30 cellular contexts compared by ENCODE assay signal in the genomic region with DNA sequence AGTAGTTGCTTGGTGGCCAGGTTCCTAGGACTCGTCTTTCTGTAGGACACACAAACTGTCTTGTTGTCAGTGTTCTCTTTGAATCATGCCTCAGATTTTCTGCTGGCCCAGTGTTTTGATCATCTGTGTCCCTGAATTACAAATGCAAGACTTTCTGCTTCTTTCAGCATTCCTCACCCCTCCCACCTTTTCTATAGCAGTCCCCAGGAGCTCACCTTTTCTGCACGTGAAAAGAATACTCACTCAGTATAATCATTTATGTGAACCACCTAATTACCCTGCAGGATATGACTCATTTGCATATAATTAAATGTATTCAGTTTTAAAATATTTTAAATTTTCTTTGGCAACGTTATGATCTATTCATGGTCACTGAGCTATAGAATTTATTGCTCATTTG.
"Had no signal": no experiment of that assay in that cellular context is flagged by ENCODE, and none has a peak within 500 bp of the region (broad histone marks: within the 10 kb centered on the region; RNA-seq: fewer than 3 reads in every experiment).

No MANE protein-coding gene starts in this region.

- H3K4me3 Mint-ChIP-seq: dendritic cell treated with granulocyte-macrophage colony-stimulating factor and Interleukin-4, amounts not matched to agents 40 ng/mL and 50 ng/mL, for 4 days; endodermal cell; memory B cell; mesothelial cell of epicardium; naive B cell; natural killer cell treated with Interleukin-12 subunit alpha and Interleukin-12 subunit beta and Interleukin-15 and Interleukin-18, amount 100 ng/mL, for 72 hours; neural crest cell; stimulated activated naive B cell treated with anti-CD40 and anti-IgM and Interleukin-4, amounts not matched to agents 10 μg/mL and 1 μg/mL and 100 μg/mL, for 72 hours; stimulated activated naive CD8-positive, alpha-beta T cell treated with anti-CD3 and anti-CD28 coated beads, Interleukin-15, amount 100 ng/mL, for 72 hours had no signal

- H3K36me3 Mint-ChIP-seq: memory B cell; mesothelial cell of epicardium; naive B cell; natural killer cell treated with Interleukin-12 subunit alpha and Interleukin-12 subunit beta and Interleukin-15 and Interleukin-18, amount 100 ng/mL, for 72 hours; stimulated activated naive B cell treated with anti-CD40 and anti-IgM and Interleukin-4, amounts not matched to agents 10 μg/mL and 1 μg/mL and 100 μg/mL, for 72 hours had no signal

- ATAC-seq: esophagus mucosa; gastrocnemius medialis; left lobe of liver; mucosa of descending colon; natural killer cell treated with Interleukin-12 subunit alpha and Interleukin-12 subunit beta and Interleukin-15 and Interleukin-18, amount 100 ng/mL, for 72 hours; pancreas; right lobe of liver; stimulated activated naive B cell treated with anti-CD40 and anti-IgM and Interleukin-4, amounts not matched to agents 10 μg/mL and 1 μg/mL and 100 μg/mL, for 72 hours; stimulated activated naive CD8-positive, alpha-beta T cell treated with anti-CD3 and anti-CD28 coated beads, Interleukin-15, amount 100 ng/mL, for 72 hours; upper lobe of right lung had no signal

- H3K4me3 ChIP-seq: gastrocnemius medialis, lung, mucosa of descending colon, pancreas, right lobe of liver, suprapubic skin, transverse colon, upper lobe of right lung, uterus had no signal

- H3K27ac ChIP-seq: epithelial cell of prostate, gastrocnemius medialis, neutrophil, pancreas, right lobe of liver, suprapubic skin, transverse colon, upper lobe of right lung, uterus had no signal

- H3K27ac Mint-ChIP-seq: dendritic cell treated with granulocyte-macrophage colony-stimulating factor and Interleukin-4, amounts not matched to agents 40 ng/mL and 50 ng/mL, for 4 days; endodermal cell; memory B cell; mesothelial cell of epicardium; naive B cell; natural killer cell treated with Interleukin-12 subunit alpha and Interleukin-12 subunit beta and Interleukin-15 and Interleukin-18, amount 100 ng/mL, for 72 hours; progenitor cell of endocrine pancreas; stimulated activated naive B cell treated with anti-CD40 and anti-IgM and Interleukin-4, amounts not matched to agents 10 μg/mL and 1 μg/mL and 100 μg/mL, for 72 hours; stimulated activated naive CD8-positive, alpha-beta T cell treated with anti-CD3 and anti-CD28 coated beads, Interleukin-15, amount 100 ng/mL, for 72 hours had no signal

- H3K27me3 Mint-ChIP-seq: dendritic cell treated with granulocyte-macrophage colony-stimulating factor and Interleukin-4, amounts not matched to agents 40 ng/mL and 50 ng/mL, for 4 days; memory B cell; natural killer cell treated with Interleukin-12 subunit alpha and Interleukin-12 subunit beta and Interleukin-15 and Interleukin-18, amount 100 ng/mL, for 72 hours; progenitor cell of endocrine pancreas; stimulated activated naive B cell treated with anti-CD40 and anti-IgM and Interleukin-4, amounts not matched to agents 10 μg/mL and 1 μg/mL and 100 μg/mL, for 72 hours; stimulated activated naive CD8-positive, alpha-beta T cell treated with anti-CD3 and anti-CD28 coated beads, Interleukin-15, amount 100 ng/mL, for 72 hours had no signal

- H3K27me3 ChIP-seq: gastrocnemius medialis, neutrophil, pancreas, right lobe of liver, suprapubic skin, transverse colon, upper lobe of right lung, uterus had no signal

- H3K4me1 Mint-ChIP-seq: memory B cell; mesothelial cell of epicardium; naive B cell; stimulated activated naive B cell treated with anti-CD40 and anti-IgM and Interleukin-4, amounts not matched to agents 10 μg/mL and 1 μg/mL and 100 μg/mL, for 72 hours; stimulated activated naive CD8-positive, alpha-beta T cell treated with anti-CD3 and anti-CD28 coated beads, Interleukin-15, amount 100 ng/mL, for 72 hours had no signal

- H3K36me3 ChIP-seq: gastrocnemius medialis, neutrophil, pancreas, right lobe of liver, suprapubic skin, transverse colon, upper lobe of right lung, uterus had no signal

- H3K4me1 ChIP-seq: gastrocnemius medialis, pancreas, right lobe of liver, suprapubic skin, transverse colon, upper lobe of right lung, uterus had no signal

- FAIRE-seq: kidney, pancreas, small intestine had no signal

- DNase-seq: effector CD8-positive, alpha-beta T cell; endodermal cell; foreskin fibroblast; gastrocnemius medialis; head of caudate nucleus; kidney; mucosa of descending colon; naive B cell; pancreas; right lobe of liver; small intestine; stimulated activated CD4-positive, alpha-beta T cell treated with anti-CD3 and anti-CD28 coated beads, Interleukin-15, amount 100 ng/mL, for 24 hours; stimulated activated CD4-positive, alpha-beta T cell treated with anti-CD3 and anti-CD28 coated beads, Interleukin-2, amount 100 ng/mL, for 48 hours; stimulated activated naive B cell treated with anti-CD40 and anti-IgM and Interleukin-4, amounts not matched to agents 10 μg/mL and 1 μg/mL and 100 μg/mL, for 72 hours; stimulated activated naive CD8-positive, alpha-beta T cell treated with anti-CD3 and anti-CD28 coated beads, Interleukin-15, amount 100 ng/mL, for 72 hours; transverse colon; upper lobe of right lung; uterus had no signal

- H3K9me3 Mint-ChIP-seq: dendritic cell treated with granulocyte-macrophage colony-stimulating factor and Interleukin-4, amounts not matched to agents 40 ng/mL and 50 ng/mL, for 4 days; endodermal cell; memory B cell; mesothelial cell of epicardium; naive B cell; neural crest cell; stimulated activated naive B cell treated with anti-CD40 and anti-IgM and Interleukin-4, amounts not matched to agents 10 μg/mL and 1 μg/mL and 100 μg/mL, for 72 hours; stimulated activated naive CD8-positive, alpha-beta T cell treated with anti-CD3 and anti-CD28 coated beads, Interleukin-15, amount 100 ng/mL, for 72 hours had no signal

- H3K9me3 ChIP-seq: gastrocnemius medialis, mucosa of descending colon, neutrophil, pancreas, right lobe of liver, suprapubic skin, transverse colon, upper lobe of right lung, uterus had no signal
